ENCODE assay signal across 1 cellular context in the genomic region with DNA sequence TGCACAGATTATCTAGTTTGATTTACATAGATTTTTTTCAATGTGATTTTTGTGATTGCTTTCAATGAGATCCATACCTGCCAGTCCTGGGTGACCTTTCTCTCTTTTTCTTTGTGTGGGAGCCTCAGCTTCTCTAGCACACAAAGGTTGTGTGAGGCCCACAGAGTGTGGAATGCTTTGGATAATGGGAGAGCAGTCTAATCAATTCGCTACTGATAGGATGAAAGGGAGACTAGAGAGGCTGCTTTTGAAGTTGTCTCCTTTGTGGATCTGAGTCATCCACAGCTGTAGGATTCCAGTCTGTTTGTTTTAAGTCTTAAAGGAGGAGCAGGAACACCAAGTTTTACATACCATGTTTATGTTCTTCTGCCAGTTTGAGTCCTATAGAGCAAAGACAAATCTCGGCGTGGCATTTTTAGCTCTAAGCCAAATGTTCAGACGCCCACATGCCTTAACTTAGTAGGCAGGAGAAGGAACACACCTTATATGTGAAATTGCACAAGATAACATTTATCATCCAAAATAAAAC.
A peak's percentile ranks its signal among the peaks of the same experiment; 100 is the strongest.
TF ChIP-seq lines count a peak whose summit lies in the region.

No MANE protein-coding gene starts in this region.

TF ChIP-seq in HepG2, 621 proteins besides CTCF, POLR2A, EP300 and RAD21 (continued from another document and continues in another):
- TF ChIP-seq IKZF5 (CRISPR knock-in tag; IDR thresholded peaks at IDR 0.05) (peak; percentile 82; the same call in 1 of the 2 replicates), TBX3 (IDR thresholded peaks at IDR 0.05; ENCODE audit: borderline replicate concordance) (peak; percentile 87), ZNF891 (CRISPR knock-in tag; IDR thresholded peaks at IDR 0.05) (no peak), PITX1 (CRISPR knock-in tag; IDR thresholded peaks at IDR 0.05) (peak; percentile 95), ZEB1 (IDR thresholded peaks at IDR 0.05; ENCODE audit: insufficient replicate concordance, low read depth) (peak; percentile 87), NFIC (IDR thresholded peaks at IDR 0.05; ENCODE audit: low read length) (peak; percentile 98), PBX3 (CRISPR knock-in tag; IDR thresholded peaks at IDR 0.05; ENCODE audit: borderline replicate concordance) (no peak), ZNF160 (CRISPR knock-in tag; IDR thresholded peaks at IDR 0.05) (no peak), ZNF569 (CRISPR knock-in tag; IDR thresholded peaks at IDR 0.05; ENCODE audit: borderline replicate concordance) (no peak), ATF7 (IDR thresholded peaks at IDR 0.05) (no peak), ATF7 (CRISPR knock-in tag; IDR thresholded peaks at IDR 0.05) (no peak; the same call in 1 of the 2 replicates), NFIB (CRISPR knock-in tag; IDR thresholded peaks at IDR 0.05; ENCODE audit: borderline replicate concordance) (no peak), ZNF598 (CRISPR knock-in tag; IDR thresholded peaks at IDR 0.05; ENCODE audit: borderline replicate concordance) (no peak), ZNF354B (CRISPR knock-in tag; IDR thresholded peaks at IDR 0.05) (no peak), ZNF629 (CRISPR knock-in tag; conservative IDR thresholded peaks at IDR 0.05) (peak; percentile 19; the same call in 1 of the 2 replicates), ZNF451 (CRISPR knock-in tag; IDR thresholded peaks at IDR 0.05) (no peak), ZUFSP (CRISPR knock-in tag; IDR thresholded peaks at IDR 0.05; ENCODE audit: borderline replicate concordance) (no peak), SP5 (CRISPR knock-in tag; IDR thresholded peaks at IDR 0.05; ENCODE audit: borderline replicate concordance, low read depth) (peak; percentile 98), ZNF17 (CRISPR knock-in tag; IDR thresholded peaks at IDR 0.05) (no peak), FLYWCH1 (CRISPR knock-in tag; IDR thresholded peaks at IDR 0.05) (no peak), POLR2G (IDR thresholded peaks at IDR 0.05; ENCODE audit: low read depth, low read length) (no peak), UBTF (CRISPR knock-in tag; IDR thresholded peaks at IDR 0.05) (no peak), KDM4B (CRISPR knock-in tag; IDR thresholded peaks at IDR 0.05) (peak; percentile 94), GLI4 (CRISPR knock-in tag; IDR thresholded peaks at IDR 0.05; ENCODE audit: borderline replicate concordance) (no peak), NCOA2 (CRISPR knock-in tag; IDR thresholded peaks at IDR 0.05) (peak; percentile 99), ETV5 (CRISPR knock-in tag; IDR thresholded peaks at IDR 0.05; ENCODE audit: borderline replicate concordance) (peak; percentile 79; the same call in 1 of the 2 replicates), PRMT3 (CRISPR knock-in tag; IDR thresholded peaks at IDR 0.05; ENCODE audit: borderline replicate concordance, low read depth) (no peak), HIC2 (CRISPR knock-in tag; IDR thresholded peaks at IDR 0.05; ENCODE audit: low read depth) (no peak), ZBTB42 (CRISPR knock-in tag; IDR thresholded peaks at IDR 0.05) (no peak), SOX5 (CRISPR knock-in tag; IDR thresholded peaks at IDR 0.05; ENCODE audit: borderline replicate concordance) (peak; percentile 99), ZNF781 (CRISPR knock-in tag; IDR thresholded peaks at IDR 0.05; ENCODE audit: borderline replicate concordance, not compliant biosample characterization) (no peak), FOSL1 (CRISPR knock-in tag; IDR thresholded peaks at IDR 0.05; ENCODE audit: borderline replicate concordance) (peak; percentile 99), SMAD1 (CRISPR knock-in tag; IDR thresholded peaks at IDR 0.05; ENCODE audit: borderline replicate concordance, low read depth) (no peak), TBL1XR1 (IDR thresholded peaks at IDR 0.05; ENCODE audit: borderline replicate concordance, low read length, partially characterized antibody) (peak; percentile 78), MTF1 (CRISPR knock-in tag; IDR thresholded peaks at IDR 0.05) (no peak)
- TF ChIP-seq, protein P1, sequence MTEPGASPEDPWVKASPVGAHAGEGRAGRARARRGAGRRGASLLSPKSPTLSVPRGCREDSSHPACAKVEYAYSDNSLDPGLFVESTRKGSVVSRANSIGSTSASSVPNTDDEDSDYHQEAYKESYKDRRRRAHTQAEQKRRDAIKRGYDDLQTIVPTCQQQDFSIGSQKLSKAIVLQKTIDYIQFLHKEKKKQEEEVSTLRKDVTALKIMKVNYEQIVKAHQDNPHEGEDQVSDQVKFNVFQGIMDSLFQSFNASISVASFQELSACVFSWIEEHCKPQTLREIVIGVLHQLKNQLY (CRISPR knock-in tag; IDR thresholded peaks at IDR 0.05) = peak; percentile 89
- TF ChIP-seq, protein P2, sequence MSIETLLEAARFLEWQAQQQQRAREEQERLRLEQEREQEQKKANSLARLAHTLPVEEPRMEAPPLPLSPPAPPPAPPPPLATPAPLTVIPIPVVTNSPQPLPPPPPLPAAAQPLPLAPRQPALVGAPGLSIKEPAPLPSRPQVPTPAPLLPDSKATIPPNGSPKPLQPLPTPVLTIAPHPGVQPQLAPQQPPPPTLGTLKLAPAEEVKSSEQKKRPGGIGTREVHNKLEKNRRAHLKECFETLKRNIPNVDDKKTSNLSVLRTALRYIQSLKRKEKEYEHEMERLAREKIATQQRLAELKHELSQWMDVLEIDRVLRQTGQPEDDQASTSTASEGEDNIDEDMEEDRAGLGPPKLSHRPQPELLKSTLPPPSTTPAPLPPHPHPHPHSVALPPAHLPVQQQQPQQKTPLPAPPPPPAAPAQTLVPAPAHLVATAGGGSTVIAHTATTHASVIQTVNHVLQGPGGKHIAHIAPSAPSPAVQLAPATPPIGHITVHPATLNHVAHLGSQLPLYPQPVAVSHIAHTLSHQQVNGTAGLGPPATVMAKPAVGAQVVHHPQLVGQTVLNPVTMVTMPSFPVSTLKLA (IDR thresholded peaks at IDR 0.05) = no peak
- TF ChIP-seq, protein P3, sequence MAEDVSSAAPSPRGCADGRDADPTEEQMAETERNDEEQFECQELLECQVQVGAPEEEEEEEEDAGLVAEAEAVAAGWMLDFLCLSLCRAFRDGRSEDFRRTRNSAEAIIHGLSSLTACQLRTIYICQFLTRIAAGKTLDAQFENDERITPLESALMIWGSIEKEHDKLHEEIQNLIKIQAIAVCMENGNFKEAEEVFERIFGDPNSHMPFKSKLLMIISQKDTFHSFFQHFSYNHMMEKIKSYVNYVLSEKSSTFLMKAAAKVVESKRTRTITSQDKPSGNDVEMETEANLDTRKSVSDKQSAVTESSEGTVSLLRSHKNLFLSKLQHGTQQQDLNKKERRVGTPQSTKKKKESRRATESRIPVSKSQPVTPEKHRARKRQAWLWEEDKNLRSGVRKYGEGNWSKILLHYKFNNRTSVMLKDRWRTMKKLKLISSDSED (CRISPR knock-in tag; IDR thresholded peaks at IDR 0.05) = no peak
- TF ChIP-seq, protein P4, sequence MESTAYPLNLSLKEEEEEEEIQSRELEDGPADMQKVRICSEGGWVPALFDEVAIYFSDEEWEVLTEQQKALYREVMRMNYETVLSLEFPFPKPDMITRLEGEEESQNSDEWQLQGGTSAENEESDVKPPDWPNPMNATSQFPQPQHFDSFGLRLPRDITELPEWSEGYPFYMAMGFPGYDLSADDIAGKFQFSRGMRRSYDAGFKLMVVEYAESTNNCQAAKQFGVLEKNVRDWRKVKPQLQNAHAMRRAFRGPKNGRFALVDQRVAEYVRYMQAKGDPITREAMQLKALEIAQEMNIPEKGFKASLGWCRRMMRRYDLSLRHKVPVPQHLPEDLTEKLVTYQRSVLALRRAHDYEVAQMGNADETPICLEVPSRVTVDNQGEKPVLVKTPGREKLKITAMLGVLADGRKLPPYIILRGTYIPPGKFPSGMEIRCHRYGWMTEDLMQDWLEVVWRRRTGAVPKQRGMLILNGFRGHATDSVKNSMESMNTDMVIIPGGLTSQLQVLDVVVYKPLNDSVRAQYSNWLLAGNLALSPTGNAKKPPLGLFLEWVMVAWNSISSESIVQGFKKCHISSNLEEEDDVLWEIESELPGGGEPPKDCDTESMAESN (CRISPR knock-in tag; conservative IDR thresholded peaks at IDR 0.05) = no peak
- TF ChIP-seq, protein P5, sequence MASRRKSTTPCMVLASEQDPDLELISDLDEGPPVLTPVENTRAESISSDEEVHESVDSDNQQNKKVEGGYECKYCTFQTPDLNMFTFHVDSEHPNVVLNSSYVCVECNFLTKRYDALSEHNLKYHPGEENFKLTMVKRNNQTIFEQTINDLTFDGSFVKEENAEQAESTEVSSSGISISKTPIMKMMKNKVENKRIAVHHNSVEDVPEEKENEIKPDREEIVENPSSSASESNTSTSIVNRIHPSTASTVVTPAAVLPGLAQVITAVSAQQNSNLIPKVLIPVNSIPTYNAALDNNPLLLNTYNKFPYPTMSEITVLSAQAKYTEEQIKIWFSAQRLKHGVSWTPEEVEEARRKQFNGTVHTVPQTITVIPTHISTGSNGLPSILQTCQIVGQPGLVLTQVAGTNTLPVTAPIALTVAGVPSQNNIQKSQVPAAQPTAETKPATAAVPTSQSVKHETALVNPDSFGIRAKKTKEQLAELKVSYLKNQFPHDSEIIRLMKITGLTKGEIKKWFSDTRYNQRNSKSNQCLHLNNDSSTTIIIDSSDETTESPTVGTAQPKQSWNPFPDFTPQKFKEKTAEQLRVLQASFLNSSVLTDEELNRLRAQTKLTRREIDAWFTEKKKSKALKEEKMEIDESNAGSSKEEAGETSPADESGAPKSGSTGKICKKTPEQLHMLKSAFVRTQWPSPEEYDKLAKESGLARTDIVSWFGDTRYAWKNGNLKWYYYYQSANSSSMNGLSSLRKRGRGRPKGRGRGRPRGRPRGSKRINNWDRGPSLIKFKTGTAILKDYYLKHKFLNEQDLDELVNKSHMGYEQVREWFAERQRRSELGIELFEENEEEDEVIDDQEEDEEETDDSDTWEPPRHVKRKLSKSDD (CRISPR knock-in tag; IDR thresholded peaks at IDR 0.05; ENCODE audit: low read depth) = no peak; the same call in 1 of the 2 replicates
- TF ChIP-seq, protein P6, sequence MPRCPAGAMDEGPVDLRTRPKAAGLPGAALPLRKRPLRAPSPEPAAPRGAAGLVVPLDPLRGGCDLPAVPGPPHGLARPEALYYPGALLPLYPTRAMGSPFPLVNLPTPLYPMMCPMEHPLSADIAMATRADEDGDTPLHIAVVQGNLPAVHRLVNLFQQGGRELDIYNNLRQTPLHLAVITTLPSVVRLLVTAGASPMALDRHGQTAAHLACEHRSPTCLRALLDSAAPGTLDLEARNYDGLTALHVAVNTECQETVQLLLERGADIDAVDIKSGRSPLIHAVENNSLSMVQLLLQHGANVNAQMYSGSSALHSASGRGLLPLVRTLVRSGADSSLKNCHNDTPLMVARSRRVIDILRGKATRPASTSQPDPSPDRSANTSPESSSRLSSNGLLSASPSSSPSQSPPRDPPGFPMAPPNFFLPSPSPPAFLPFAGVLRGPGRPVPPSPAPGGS (CRISPR knock-in tag; IDR thresholded peaks at IDR 0.05) = no peak
